Comparison of ENCODE assay signal across 8 cellular contexts in genomic region chr14:104680056-104680805, GRCh38. TPM values are rescaled to one million over a fixed set of nuclear protein-coding genes. Genes with fewer than 3 reads are reported as not detected.
A peak's percentile ranks its signal among the peaks of the same experiment; 100 is the strongest.
DNase-seq lines count a peak whose midpoint lies in the region; ATAC-seq and TF ChIP-seq lines count a peak whose summit lies in the region.

No MANE protein-coding gene starts in this region.

- TF ChIP-seq CTCF in HFFc6 (IDR thresholded peaks at IDR 0.05) (no peak), right atrium auricular region (IDR thresholded peaks at IDR 0.05) (no peak), spleen (IDR thresholded peaks at IDR 0.05 in 8 of 11, conservative IDR thresholded peaks at IDR 0.05 in 3 of 11) (no peak)

- WGBS in spleen, 5 donors = 74 to 84% (median 82%) methylated on average over 9 to 21 of the region's 21 CpGs

- peak overlapping the region; percentile 87 for H3K4me3 Mint-ChIP-seq in HFFc6
- H3K4me3 Mint-ChIP-seq in activated T-helper 1 cell treated with anti-CD3 and anti-CD28 coated beads, Interleukin-12 subunit alpha, Interleukin-12 subunit beta, Interleukin-2, Interleukin-4 antibody, amounts not matched to agents 30 ng/mL and 10 ng/mL and 1 ng/mL, durations not matched to agents 14 hours and 24 hours and 36 hours = peak overlapping the region; percentile 30

- DNase-seq in HFFc6 (peak; percentile 72), right atrium auricular region (ENCODE audit: low spot score) (no peak), spleen (peak; percentile 77), NCI-H1930 (lab: John Stamatoyannopoulos, UW) (no peak), putamen (ENCODE audit: low spot score) (no peak), medulla oblongata (ENCODE audit: extremely low spot score) (no peak)
- no peak for DNase-seq in activated T-helper 1 cell treated with anti-CD3 and anti-CD28 coated beads, Interleukin-12 subunit alpha, Interleukin-12 subunit beta, Interleukin-2, Interleukin-4 antibody, amounts not matched to agents 30 ng/mL and 10 ng/mL and 1 ng/mL, durations not matched to agents 14 hours and 24 hours and 36 hours (ENCODE audit: low spot score)

- H3K27me3 ChIP-seq in right atrium auricular region (no peaks in the 10 kb centered on the region), spleen (replicated peaks in 1 of 7) (peaks cover 0 to 9% (median 0%) of the 10 kb centered on the region in 7 donors)

- H3K4me3 ChIP-seq in right atrium auricular region (no peak overlapping the region), spleen (no peak overlapping the region)

- no peaks in the 10 kb centered on the region; the same call in 1 of the 2 replicates for H3K27me3 Mint-ChIP-seq in HFFc6 (ENCODE audit: insufficient read depth)
- H3K27me3 Mint-ChIP-seq in activated T-helper 1 cell treated with anti-CD3 and anti-CD28 coated beads, Interleukin-12 subunit alpha, Interleukin-12 subunit beta, Interleukin-2, Interleukin-4 antibody, amounts not matched to agents 30 ng/mL and 10 ng/mL and 1 ng/mL, durations not matched to agents 14 hours and 24 hours and 36 hours (ENCODE audit: insufficient read depth) = peaks cover 5% of the 10 kb centered on the region

- H3K36me3 Mint-ChIP-seq in HFFc6 (ENCODE audit: low read depth) = peaks cover 5% of the 10 kb centered on the region; the same call in 1 of the 2 replicates
- no peaks in the 10 kb centered on the region for H3K36me3 Mint-ChIP-seq in activated T-helper 1 cell treated with anti-CD3 and anti-CD28 coated beads, Interleukin-12 subunit alpha, Interleukin-12 subunit beta, Interleukin-2, Interleukin-4 antibody, amounts not matched to agents 30 ng/mL and 10 ng/mL and 1 ng/mL, durations not matched to agents 14 hours and 24 hours and 36 hours (ENCODE audit: low read depth)

- no peaks in the 10 kb centered on the region for H3K9me3 ChIP-seq in right atrium auricular region
- no peaks in the 10 kb centered on the region for H3K9me3 ChIP-seq in spleen

- H3K9me3 Mint-ChIP-seq in HFFc6 = no peaks in the 10 kb centered on the region
- no peaks in the 10 kb centered on the region for H3K9me3 Mint-ChIP-seq in activated T-helper 1 cell treated with anti-CD3 and anti-CD28 coated beads, Interleukin-12 subunit alpha, Interleukin-12 subunit beta, Interleukin-2, Interleukin-4 antibody, amounts not matched to agents 30 ng/mL and 10 ng/mL and 1 ng/mL, durations not matched to agents 14 hours and 24 hours and 36 hours

- peak overlapping the region; percentile 73 to 84 for H3K27ac ChIP-seq in right atrium auricular region
- H3K27ac ChIP-seq in spleen = peak overlapping the region; percentile 13 to 89 (median 74)

- no peaks in the 10 kb centered on the region for H3K36me3 ChIP-seq in right atrium auricular region
- no peaks in the 10 kb centered on the region for H3K36me3 ChIP-seq in spleen

- ATAC-seq in GM21717 (IDR thresholded peaks at IDR 0.05; ENCODE audit: unreplicated experiment) = no peak

- intact Hi-C loops in activated T-helper 1 cell treated with anti-CD3 and anti-CD28 coated beads, Interleukin-12 subunit alpha, Interleukin-12 subunit beta, Interleukin-2, Interleukin-4 antibody, amounts not matched to agents 30 ng/mL and 10 ng/mL and 1 ng/mL, durations not matched to agents 14 hours and 24 hours and 36 hours (cut with micrococcal nuclease) = no loop called here
- intact Hi-C loops in spleen (cut with DNase I; ENCODE audit: low total_unique reads) = no loop called here

- H3K4me1 ChIP-seq in right atrium auricular region (peaks cover 0 to 65% of the 10 kb centered on the region in 2 donors), spleen (peaks cover 30 to 77% (median 56%) of the 10 kb centered on the region in 6 donors)

- H3K4me1 Mint-ChIP-seq in HFFc6 (ENCODE audit: low read depth) = peaks cover 56% of the 10 kb centered on the region
- peaks cover 18% of the 10 kb centered on the region for H3K4me1 Mint-ChIP-seq in activated T-helper 1 cell treated with anti-CD3 and anti-CD28 coated beads, Interleukin-12 subunit alpha, Interleukin-12 subunit beta, Interleukin-2, Interleukin-4 antibody, amounts not matched to agents 30 ng/mL and 10 ng/mL and 1 ng/mL, durations not matched to agents 14 hours and 24 hours and 36 hours (ENCODE audit: low read depth)

- TF ChIP-seq POLR2A in spleen (IDR thresholded peaks at IDR 0.05) = no peak

- H3K27ac Mint-ChIP-seq in HFFc6 = peak overlapping the region; percentile 100
- H3K27ac Mint-ChIP-seq in activated T-helper 1 cell treated with anti-CD3 and anti-CD28 coated beads, Interleukin-12 subunit alpha, Interleukin-12 subunit beta, Interleukin-2, Interleukin-4 antibody, amounts not matched to agents 30 ng/mL and 10 ng/mL and 1 ng/mL, durations not matched to agents 14 hours and 24 hours and 36 hours = peak overlapping the region; percentile 34

RNA-seq across cellular contexts. Expression of gene INF2, which starts 9.2 kb away (rescaled TPM):
- 100 to 1,000 TPM; 111 to 121 (median 116) TPM for total RNA-seq in HFFc6 (2021; fragmentation: NEBNext Ultra II Directional; extraction: Animal tissue kit (Norgen Biotek cat#: 25700))
- 86.6 and 91.6 TPM in 2 replicates for total RNA-seq in activated T-helper 1 cell treated with anti-CD3 and anti-CD28 coated beads, Interleukin-12 subunit alpha, Interleukin-12 subunit beta, Interleukin-2, Interleukin-4 antibody, amounts not matched to agents 30 ng/mL and 10 ng/mL and 1 ng/mL, durations not matched to agents 14 hours and 24 hours and 36 hours
- total RNA-seq in right atrium auricular region (10 to 100 TPM; 21.9 to 43.5 TPM), spleen (100 to 1,000 TPM in 3 of 7 donors, 10 to 100 TPM in 4; 66.9 to 110 (median 96.4) TPM)
- 100 to 1,000 TPM in 2 of 3 donors, 10 to 100 TPM in 1; 56.6 to 120 (median 102) TPM for polyA plus RNA-seq in spleen

RNA-seq across cellular contexts. Expression of gene ADSS1, which starts 43.8 kb away (rescaled TPM):
- 1 to 10 TPM; 2.7 to 3.7 (median 3.3) TPM for total RNA-seq in HFFc6 (2021; fragmentation: NEBNext Ultra II Directional; extraction: Animal tissue kit (Norgen Biotek cat#: 25700))
- total RNA-seq in activated T-helper 1 cell treated with anti-CD3 and anti-CD28 coated beads, Interleukin-12 subunit alpha, Interleukin-12 subunit beta, Interleukin-2, Interleukin-4 antibody, amounts not matched to agents 30 ng/mL and 10 ng/mL and 1 ng/mL, durations not matched to agents 14 hours and 24 hours and 36 hours = 1.1 and 1.2 TPM in 2 replicates
- total RNA-seq in right atrium auricular region (100 to 1,000 TPM; 113 to 158 TPM), spleen (10 to 100 TPM in 1 of 7 donors, 1 to 10 TPM in 6; 2.7 to 11.7 (median 8.3) TPM)
- polyA plus RNA-seq in spleen = 1 to 10 TPM; 3.0 to 3.7 (median 3.2) TPM

Comparison
In these comparisons a context has a peak if more than half of its experiments do, and no peak if none do; other contexts are left out.
1. DNase-seq: peak in HFFc6 (single experiment) and spleen (single experiment); none in activated T-helper 1 cell treated with anti-CD3 and anti-CD28 coated beads, Interleukin-12 subunit alpha, Interleukin-12 subunit beta, Interleukin-2, Interleukin-4 antibody, amounts not matched to agents 30 ng/mL and 10 ng/mL and 1 ng/mL, durations not matched to agents 14 hours and 24 hours and 36 hours (single experiment), right atrium auricular region (single experiment), NCI-H1930 (0 of 2), putamen (single experiment) and medulla oblongata (single experiment).
2. RNA of gene ADSS1, which starts 43.8 kb away (total RNA-seq): 113 to 158 TPM in right atrium auricular region; 2.7 to 11.7 TPM in spleen, 2.7 to 3.7 TPM in HFFc6 and 1.1 to 1.2 TPM in activated T-helper 1 cell treated with anti-CD3 and anti-CD28 coated beads, Interleukin-12 subunit alpha, Interleukin-12 subunit beta, Interleukin-2, Interleukin-4 antibody, amounts not matched to agents 30 ng/mL and 10 ng/mL and 1 ng/mL, durations not matched to agents 14 hours and 24 hours and 36 hours; every median in the first group is over 4 times any median in the second.